1 cellular context compared by ENCODE assay signal in genomic region chr12:55849616-55850015, GRCh38.
TF ChIP-seq lines count a peak whose summit lies in the region.

No MANE protein-coding gene starts in this region.

TF ChIP-seq in IMR-90, 13 proteins besides CTCF, POLR2A, EP300 and RAD21:
- TF ChIP-seq RFX5 (IDR thresholded peaks at IDR 0.05; ENCODE audit: low read depth, low read length) (no peak), CHD1 (IDR thresholded peaks at IDR 0.05; ENCODE audit: low read depth, low read length) (no peak), SMC3 (IDR thresholded peaks at IDR 0.05; ENCODE audit: low read depth, low read length) (no peak), MXI1 (IDR thresholded peaks at IDR 0.05; ENCODE audit: borderline replicate concordance, low read depth, low read length) (no peak), RCOR1 (IDR thresholded peaks at IDR 0.05; ENCODE audit: insufficient replicate concordance, low read length) (no peak), CEBPB (IDR thresholded peaks at IDR 0.05; ENCODE audit: low read depth, low read length) (no peak), FOS (IDR thresholded peaks at IDR 0.05; ENCODE audit: low read depth, low read length) (no peak), MAZ (IDR thresholded peaks at IDR 0.05; ENCODE audit: borderline replicate concordance, low read depth, low read length) (no peak), BHLHE40 (IDR thresholded peaks at IDR 0.05; ENCODE audit: low read depth, low read length) (no peak), MAFK (IDR thresholded peaks at IDR 0.05; ENCODE audit: low read depth, low read length) (no peak), NFE2L2 (IDR thresholded peaks at IDR 0.05; ENCODE audit: low read depth, low read length) (no peak)
- TF ChIP-seq, protein P1, sequence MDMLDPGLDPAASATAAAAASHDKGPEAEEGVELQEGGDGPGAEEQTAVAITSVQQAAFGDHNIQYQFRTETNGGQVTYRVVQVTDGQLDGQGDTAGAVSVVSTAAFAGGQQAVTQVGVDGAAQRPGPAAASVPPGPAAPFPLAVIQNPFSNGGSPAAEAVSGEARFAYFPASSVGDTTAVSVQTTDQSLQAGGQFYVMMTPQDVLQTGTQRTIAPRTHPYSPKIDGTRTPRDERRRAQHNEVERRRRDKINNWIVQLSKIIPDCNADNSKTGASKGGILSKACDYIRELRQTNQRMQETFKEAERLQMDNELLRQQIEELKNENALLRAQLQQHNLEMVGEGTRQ (IDR thresholded peaks at IDR 0.05; ENCODE audit: low read depth, low read length), result no peak
- TF ChIP-seq, protein P2, sequence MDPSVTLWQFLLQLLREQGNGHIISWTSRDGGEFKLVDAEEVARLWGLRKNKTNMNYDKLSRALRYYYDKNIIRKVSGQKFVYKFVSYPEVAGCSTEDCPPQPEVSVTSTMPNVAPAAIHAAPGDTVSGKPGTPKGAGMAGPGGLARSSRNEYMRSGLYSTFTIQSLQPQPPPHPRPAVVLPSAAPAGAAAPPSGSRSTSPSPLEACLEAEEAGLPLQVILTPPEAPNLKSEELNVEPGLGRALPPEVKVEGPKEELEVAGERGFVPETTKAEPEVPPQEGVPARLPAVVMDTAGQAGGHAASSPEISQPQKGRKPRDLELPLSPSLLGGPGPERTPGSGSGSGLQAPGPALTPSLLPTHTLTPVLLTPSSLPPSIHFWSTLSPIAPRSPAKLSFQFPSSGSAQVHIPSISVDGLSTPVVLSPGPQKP (IDR thresholded peaks at IDR 0.05; ENCODE audit: borderline replicate concordance, low read depth, low read length), result no peak
